14 cellular contexts compared by ENCODE assay signal in the genomic region with DNA sequence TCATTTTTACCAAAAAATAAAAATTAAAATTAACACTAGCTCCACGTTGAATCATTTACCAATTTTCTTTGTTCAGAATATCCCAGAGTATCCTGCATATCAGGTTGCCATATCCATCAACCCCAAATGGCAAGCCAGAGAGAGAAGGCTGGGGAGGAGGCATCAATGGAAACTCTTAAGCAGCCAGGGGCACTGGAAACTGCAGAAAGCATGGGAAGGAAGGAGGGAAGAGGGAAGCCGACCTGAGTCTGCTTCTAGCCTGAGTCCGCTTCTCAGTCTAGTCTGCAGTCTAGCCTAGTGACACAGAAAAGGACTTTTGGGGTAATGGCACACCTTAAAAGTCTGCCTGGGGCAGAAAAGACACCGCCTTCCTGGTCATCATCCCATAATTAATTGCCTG. TPM values are rescaled to one million over a fixed set of nuclear protein-coding genes. Genes with fewer than 3 reads are reported as not detected.
DNase-seq lines count a peak whose midpoint lies in the region; ATAC-seq and TF ChIP-seq lines count a peak whose summit lies in the region.
"Had no signal": no experiment of that assay in that cellular context is flagged by ENCODE, and none has a peak within 500 bp of the region (broad histone marks: within the 10 kb centered on the region; RNA-seq: fewer than 3 reads in every experiment).

No MANE protein-coding gene starts in this region.

- no peaks in the 10 kb centered on the region for H3K27me3 Mint-ChIP-seq in T-helper 1 cell treated with Interleukin-12 subunit alpha and Interleukin-12 subunit beta and Interleukin-4 antibody, amounts not matched to agents 30 μg/mL and 1 μg/mL, for 36 hours (ENCODE audit: low read depth)

- peaks cover 5 to 10% of the 10 kb centered on the region in 2 donors for H3K4me1 ChIP-seq in gastrocnemius medialis

- H3K9me3 ChIP-seq in gastrocnemius medialis: no peaks in the 10 kb centered on the region
- H3K9me3 ChIP-seq: gastroesophageal sphincter, suprapubic skin had no signal

- in situ Hi-C loops in gastrocnemius medialis (cut with MboI; ENCODE audit: low sequenced_read_pairs in 4 of 4): loop anchor here in 1 of 4 donors (10.0 kb wide), 1 partner anchor 276 kb away; no protein-coding TSS in a partner anchor

- DNase-seq in T-helper 1 cell (no peak), NCI-H526 treated with DMSO at 0.1 percent for 48 hours (lab: John Stamatoyannopoulos, UW) (peak; percentile 32), cerebellar cortex (ENCODE audit: low spot score) (peak; percentile 16), gastrocnemius medialis (no peak), NCI-H128 (lab: John Stamatoyannopoulos, UW; ENCODE audit: unreplicated experiment) (no peak), SIG-M5 (lab: John Stamatoyannopoulos, UW) (no peak)
- DNase-seq: ACHN; dorsolateral prefrontal cortex; left cardiac atrium; stimulated activated CD4-positive, alpha-beta T cell treated with anti-CD3 and anti-CD28 coated beads, Interleukin-4, amount 100 ng/mL, for 1 hour had no signal

- peaks cover 39% of the 10 kb centered on the region for H3K4me1 Mint-ChIP-seq in T-helper 1 cell treated with Interleukin-12 subunit alpha and Interleukin-12 subunit beta and Interleukin-4 antibody, amounts not matched to agents 30 μg/mL and 1 μg/mL, for 36 hours (ENCODE audit: low read depth)

- H3K27ac ChIP-seq in gastrocnemius medialis: peak overlapping the region in 3 of 4 donors; percentile 9 to 85 (median 45)
- H3K27ac ChIP-seq: suprapubic skin had no signal

- H3K27ac Mint-ChIP-seq in T-helper 1 cell treated with Interleukin-12 subunit alpha and Interleukin-12 subunit beta and Interleukin-4 antibody, amounts not matched to agents 30 μg/mL and 1 μg/mL, for 36 hours: peak overlapping the region; percentile 65

- H3K27me3 ChIP-seq in gastrocnemius medialis: no peaks in the 10 kb centered on the region
- H3K27me3 ChIP-seq: dorsolateral prefrontal cortex, gastroesophageal sphincter, suprapubic skin had no signal

- H3K4me3 ChIP-seq in gastrocnemius medialis: no peak overlapping the region
- H3K4me3 ChIP-seq: gastroesophageal sphincter, suprapubic skin had no signal

- intact Hi-C loops in gastrocnemius medialis (cut with DNase I; ENCODE audit: low total_unique reads): loop anchor here (5.0 kb wide), 2 partner anchors 159 to 254 kb away; a partner anchor contains a TSS

- H3K9me3 Mint-ChIP-seq in T-helper 1 cell treated with Interleukin-12 subunit alpha and Interleukin-12 subunit beta and Interleukin-4 antibody, amounts not matched to agents 30 μg/mL and 1 μg/mL, for 36 hours: peaks cover 4% of the 10 kb centered on the region

- ATAC-seq in gastrocnemius medialis (no peak), HG02798 (IDR thresholded peaks at IDR 0.05; ENCODE audit: poor library complexity, unreplicated experiment) (no peak)
- ATAC-seq: left cardiac atrium had no signal

- peaks cover 23% of the 10 kb centered on the region for H3K36me3 Mint-ChIP-seq in T-helper 1 cell treated with Interleukin-12 subunit alpha and Interleukin-12 subunit beta and Interleukin-4 antibody, amounts not matched to agents 30 μg/mL and 1 μg/mL, for 36 hours (ENCODE audit: low read depth)

- no peaks in the 10 kb centered on the region for H3K36me3 ChIP-seq in gastrocnemius medialis
- H3K36me3 ChIP-seq: gastroesophageal sphincter, suprapubic skin had no signal

- no peak for TF ChIP-seq CTCF in gastrocnemius medialis (IDR thresholded peaks at IDR 0.05 in 4 of 5, conservative IDR thresholded peaks at IDR 0.05 in 1 of 5)

- no peak overlapping the region for H3K4me3 Mint-ChIP-seq in T-helper 1 cell treated with Interleukin-12 subunit alpha and Interleukin-12 subunit beta and Interleukin-4 antibody, amounts not matched to agents 30 μg/mL and 1 μg/mL, for 36 hours

- no peak for TF ChIP-seq POLR2A in gastrocnemius medialis (IDR thresholded peaks at IDR 0.05)

RNA-seq across cellular contexts. Expression of a gene that starts 1.6 kb away (rescaled TPM):
- 10 to 100 TPM in 3 of 4 donors, 1 to 10 TPM in 1; 7.0 to 16.7 (median 14.6) TPM for total RNA-seq in gastrocnemius medialis

Comparison
In these comparisons a context has a peak if more than half of its experiments do, and no peak if none do; other contexts are left out.
1. DNase-seq: peak in NCI-H526 treated with DMSO at 0.1 percent for 48 hours (single experiment) and cerebellar cortex (single experiment); none in T-helper 1 cell (0 of 5), gastrocnemius medialis (0 of 2), NCI-H128 (single experiment) and SIG-M5 (single experiment).